In the genomic region with DNA sequence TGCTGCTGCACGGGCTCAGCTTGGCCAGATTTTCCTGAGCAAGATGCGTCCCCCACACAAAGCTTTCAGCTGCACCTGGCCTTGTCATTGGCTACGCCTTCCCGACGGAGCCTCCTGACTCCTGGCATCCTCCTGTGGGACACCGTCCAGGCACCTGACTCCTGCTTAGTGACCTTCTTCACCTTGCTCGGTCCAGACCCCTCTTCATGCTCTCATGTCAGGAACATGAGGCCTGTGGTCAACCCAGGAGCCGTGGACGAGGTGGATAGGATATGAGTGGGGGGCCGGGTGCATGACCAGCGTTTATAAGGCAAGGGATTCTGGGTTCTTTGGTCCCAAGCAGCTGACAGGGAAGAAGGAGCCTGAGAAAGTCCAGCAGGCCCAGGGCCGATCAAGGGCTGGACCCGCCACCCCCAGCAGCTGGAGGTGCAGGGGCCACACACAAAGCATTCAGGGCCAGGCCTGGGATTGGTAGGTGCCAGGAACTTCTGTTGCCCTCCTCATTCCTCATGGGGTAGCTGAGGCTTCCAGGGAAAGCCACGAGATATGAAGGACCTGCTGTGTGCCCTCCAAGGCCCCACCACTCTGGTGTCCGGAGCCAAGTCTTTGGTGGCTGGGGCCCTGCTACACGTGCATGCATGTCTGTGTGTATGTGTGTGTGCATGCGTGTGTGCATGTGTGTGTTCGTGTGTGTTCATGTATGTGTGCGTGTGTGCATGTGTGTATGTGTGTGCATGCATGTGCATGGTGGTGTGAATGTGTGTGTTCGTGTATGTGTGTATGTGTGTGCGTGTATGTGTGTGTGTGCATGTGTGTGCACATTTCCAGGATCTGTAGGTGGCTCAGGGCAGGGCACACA, we compare ENCODE assay signal across 25 cellular contexts. TPM values are rescaled to one million over a fixed set of nuclear protein-coding genes. Genes with fewer than 3 reads are reported as not detected.
A peak's percentile ranks its signal among the peaks of the same experiment; 100 is the strongest.
DNase-seq lines count a peak whose midpoint lies in the region; ATAC-seq, FAIRE-seq and TF ChIP-seq lines count a peak whose summit lies in the region.
"Had no signal": no experiment of that assay in that cellular context is flagged by ENCODE, and none has a peak within 500 bp of the region (broad histone marks: within the 10 kb centered on the region; RNA-seq: fewer than 3 reads in every experiment).

No MANE protein-coding gene starts in this region.

- H3K79me2 ChIP-seq in H1 (ENCODE audit: control insufficient read depth in 1 of 2, insufficient read depth in 2 of 2, low read length in 2 of 2) (no peaks in the 10 kb centered on the region), GM23338 (replicated peaks; ENCODE audit: insufficient read depth) (no peaks in the 10 kb centered on the region)

- peaks cover 4% of the 10 kb centered on the region; the same call in 1 of the 2 replicates for H3F3A ChIP-seq in GM23338 (replicated peaks; ENCODE audit: low read depth)

- TF ChIP-seq RAD21 in H1 (IDR thresholded peaks at IDR 0.05 in 1 of 2, conservative IDR thresholded peaks at IDR 0.05 in 1 of 2; ENCODE audit: low read depth in 2 of 2, low read length in 2 of 2), result no peak

- peak; percentile 99 for FAIRE-seq in HTR-8/SVneo (lab: Jason Lieb, UNC)
- FAIRE-seq in H1 (lab: Jason Lieb, UNC), result no peak
- FAIRE-seq: GM12891 had no signal

- TF ChIP-seq CTCF in H1 (IDR thresholded peaks at IDR 0.05; ENCODE audit: control extremely low read depth in 1 of 3, insufficient read depth in 1 of 3, low read depth in 1 of 3, low read length in 3 of 3) (no peak), sigmoid colon (IDR thresholded peaks at IDR 0.05) (no peak), GM23338 (conservative IDR thresholded peaks at IDR 0.05; ENCODE audit: low read depth in 2 of 2) (no peak)

- H3K4me3 ChIP-seq in H1 (ENCODE audit: extremely low read depth in 1 of 4, insufficient read depth in 2 of 4, low read depth in 3 of 4, low read length in 4 of 4) (no peak overlapping the region), sigmoid colon (no peak overlapping the region), GM23338 (no peak overlapping the region)
- H3K4me3 ChIP-seq: BLaER1 treated with 17β-estradiol and CSF1 and Interleukin-3, amounts not matched to agents 10 nM and 100 nM had no signal

- no peak for TF ChIP-seq EP300 in H1 (IDR thresholded peaks at IDR 0.05; ENCODE audit: borderline replicate concordance in 1 of 2, low read depth in 2 of 2, low read length in 2 of 2)
- no peak for TF ChIP-seq EP300 in sigmoid colon (IDR thresholded peaks at IDR 0.05)

- no peaks in the 10 kb centered on the region for H3K36me3 ChIP-seq in H1 (ENCODE audit: control insufficient read depth in 2 of 4, insufficient read depth in 4 of 4, low read length in 3 of 4)
- H3K36me3 ChIP-seq in sigmoid colon, result no peaks in the 10 kb centered on the region
- no peaks in the 10 kb centered on the region for H3K36me3 ChIP-seq in GM23338 (ENCODE audit: insufficient read depth)
- H3K36me3 ChIP-seq: BLaER1 treated with 17β-estradiol and CSF1 and Interleukin-3, amounts not matched to agents 10 nM and 100 nM had no signal

- H4K5ac ChIP-seq in H1 (ENCODE audit: insufficient read length, low read depth, low read length), result no peak overlapping the region

- H3K27ac Mint-ChIP-seq in GM23338, result no peak overlapping the region; the same call in 1 of the 2 replicates
- H3K27ac Mint-ChIP-seq: CD8-positive, alpha-beta T cell had no signal

- H3K27me3 ChIP-seq in H1 (replicated peaks in 1 of 4; ENCODE audit: control insufficient read depth in 3 of 4, extremely low read depth in 1 of 4, insufficient read depth in 3 of 4, low read length in 3 of 4) (no peaks in the 10 kb centered on the region), sigmoid colon (peaks cover 0 to 54% (median 5%) of the 10 kb centered on the region in 3 donors), GM23338 (ENCODE audit: insufficient read depth) (no peaks in the 10 kb centered on the region)
- H3K27me3 ChIP-seq: BLaER1 treated with 17β-estradiol and CSF1 and Interleukin-3, amounts not matched to agents 10 nM and 100 nM had no signal

- H3K23me2 ChIP-seq in H1 (ENCODE audit: low read depth, low read length), result 0 out of 2 replicates have a peak, but pooled peaks cover 2% of the 10 kb centered on the region

- no peak overlapping the region for H2BK15ac ChIP-seq in H1 (ENCODE audit: low read length)

- H3K9me3 ChIP-seq in H1 (ENCODE audit: insufficient read depth in 2 of 2, low read depth in 1 of 2, low read length in 1 of 2) (no peaks in the 10 kb centered on the region), sigmoid colon (no peaks in the 10 kb centered on the region)
- H3K9me3 ChIP-seq: BLaER1 treated with 17β-estradiol and CSF1 and Interleukin-3, amounts not matched to agents 10 nM and 100 nM had no signal

- H2BK20ac ChIP-seq in H1 (ENCODE audit: low read length), result no peak overlapping the region

- TF ChIP-seq POLR2A in H1 (IDR thresholded peaks at IDR 0.05; ENCODE audit: control extremely low read depth in 1 of 2, low read depth in 2 of 2, low read length in 2 of 2) (no peak), sigmoid colon (IDR thresholded peaks at IDR 0.05) (no peak)

- H3K36me3 Mint-ChIP-seq in GM23338 (ENCODE audit: low read depth), result no peaks in the 10 kb centered on the region
- H3K36me3 Mint-ChIP-seq: CD8-positive, alpha-beta T cell had no signal

- peaks cover 15% of the 10 kb centered on the region for H3K27me3 Mint-ChIP-seq in GM23338 (ENCODE audit: insufficient read depth, low read depth, poor library complexity)

- no peak overlapping the region for H3K27ac ChIP-seq in H1 (ENCODE audit: low read depth, low read length)
- H3K27ac ChIP-seq in sigmoid colon, result no peak overlapping the region
- H3K27ac ChIP-seq in GM23338 (ENCODE audit: low read depth), result no peak overlapping the region
- H3K27ac ChIP-seq: BLaER1 treated with 17β-estradiol and CSF1 and Interleukin-3, amounts not matched to agents 10 nM and 100 nM; HL-60 had no signal

- H4K20me1 ChIP-seq in H1 (replicated peaks in 1 of 2; ENCODE audit: control insufficient read depth in 1 of 2, insufficient read depth in 2 of 2, low read length in 2 of 2) (peaks cover 0 to 5% of the 10 kb centered on the region in 2 experiments), GM23338 (replicated peaks; ENCODE audit: insufficient read depth) (no peaks in the 10 kb centered on the region)

- no peak overlapping the region; the same call in 1 of the 2 replicates for H4K8ac ChIP-seq in H1 (ENCODE audit: extremely low read depth, insufficient read depth, low read length)

- H4K91ac ChIP-seq in H1 (replicated peaks; ENCODE audit: insufficient read length, low read length), result no peak overlapping the region

- no peak overlapping the region for H3K4ac ChIP-seq in H1 (replicated peaks; ENCODE audit: insufficient read length, low read depth, low read length)

- no peak overlapping the region for H2AK5ac ChIP-seq in H1 (ENCODE audit: low read depth, low read length)

- no peak overlapping the region for H3K4me2 ChIP-seq in H1 (ENCODE audit: insufficient read depth in 1 of 2, low read depth in 2 of 2, low read length in 2 of 2)
- H3K4me2 ChIP-seq in GM23338, result no peak overlapping the region

- H3K18ac ChIP-seq in H1 (ENCODE audit: extremely low read depth, low read length), result no peak overlapping the region

- H3K4me1 ChIP-seq in H1 (replicated peaks in 1 of 4; ENCODE audit: control insufficient read depth in 3 of 4, insufficient read depth in 4 of 4, low read length in 3 of 4) (peaks cover 0 to 14% (median 8%) of the 10 kb centered on the region in 4 experiments; a peak in 5 of 7 replicates), sigmoid colon (no peaks in the 10 kb centered on the region), GM23338 (ENCODE audit: insufficient read depth) (peaks cover 13% of the 10 kb centered on the region)

- no peak overlapping the region for H2BK120ac ChIP-seq in H1 (replicated peaks; ENCODE audit: low read depth, low read length)

- no peaks in the 10 kb centered on the region for H3K9me3 Mint-ChIP-seq in GM23338
- H3K9me3 Mint-ChIP-seq: CD8-positive, alpha-beta T cell had no signal

- DNase-seq in activated T-cell treated with anti-CD3 and anti-CD28 coated beads, Interleukin-2, amount 50 U/mL, for 1 hour, result peak; percentile 17
- DNase-seq in activated T-cell treated with anti-CD3 and anti-CD28 coated beads, Interleukin-2, amount 50 U/mL, for 48 hours, result no peak
- DNase-seq in HTR-8/SVneo (ENCODE audit: insufficient read length, low spot score) (no peak), H1 (ENCODE audit: low read depth in 1 of 2, low spot score in 2 of 2) (no peak), sigmoid colon (peak; percentile 35), GM23338 (ENCODE audit: low spot score) (no peak), hypothalamus (lab: John Stamatoyannopoulos, UW) (no peak)
- DNase-seq: 8988T; CD8-positive, alpha-beta T cell; DND-41; GOT3; KG1; NCI-H1105; NCI-H2029 treated with DMSO at 0.1 percent for 48 hours; NCI-H226; NCI-H524; NCI-H774; NK-92 treated with Interleukin-12 subunit alpha and Interleukin-12 subunit beta, amount 100 ng/mL, for 24 hours; SHP77 had no signal

- ATAC-seq in GM23338, result no peak
- no peak for ATAC-seq in HG03521 (IDR thresholded peaks at IDR 0.05; ENCODE audit: unreplicated experiment)
- ATAC-seq: CD8-positive, alpha-beta T cell; Panc1 had no signal

- no peaks in the 10 kb centered on the region for H3K79me1 ChIP-seq in H1 (ENCODE audit: low read depth, low read length)

- intact Hi-C loops in sigmoid colon (cut with DNase I), result no loop called here

- H3K9me2 ChIP-seq in GM23338 (ENCODE audit: insufficient read depth), result no peaks in the 10 kb centered on the region

- H3K14ac ChIP-seq in H1 (ENCODE audit: insufficient read length), result no peak overlapping the region

- POLR2A ChIA-PET in H1 (lab: Charles Lee; ENCODE audit: partially characterized antibody), result interaction anchor here (1.7 kb wide), 1 partner anchor 25 kb away, joined by 6 read pairs; no protein-coding TSS in a partner anchor

- H3K4me3 Mint-ChIP-seq in GM23338, result no peak overlapping the region
- H3K4me3 Mint-ChIP-seq: CD8-positive, alpha-beta T cell had no signal

- H2BK12ac ChIP-seq in H1 (ENCODE audit: low read depth, low read length), result peak overlapping the region; percentile 6; the same call in 1 of the 2 replicates

- 0 out of 2 replicates have a peak overlapping the region, but pooled peaks have one; percentile 22 for H2BK5ac ChIP-seq in H1 (ENCODE audit: low read depth, low read length)

- no peak overlapping the region; a peak in 1 of 7 replicates for H3K9ac ChIP-seq in H1 (replicated peaks in 1 of 4; ENCODE audit: extremely low read depth in 1 of 4, low read depth in 3 of 4, low read length in 3 of 4)
- H3K9ac ChIP-seq: BLaER1 treated with 17β-estradiol and CSF1 and Interleukin-3, amounts not matched to agents 10 nM and 100 nM had no signal

- CTCF ChIA-PET in H1 (lab: Charles Lee; ENCODE audit: partially characterized antibody), result interaction anchor here (1.0 to 3.2 kb wide), 2 partner anchors 28 to 30 kb away, joined by 5 to 31 read pairs; no protein-coding TSS in a partner anchor

- no peak overlapping the region for H3K56ac ChIP-seq in H1 (replicated peaks; ENCODE audit: insufficient read length, low read depth, low read length)

- no peak overlapping the region for H2AFZ ChIP-seq in H1 (ENCODE audit: low read length)
- no peak overlapping the region for H2AFZ ChIP-seq in GM23338

- H3K4me1 Mint-ChIP-seq in GM23338, result peaks cover 20% of the 10 kb centered on the region

- WGBS in H1 (ENCODE audit: extremely low coverage in 1 of 2, insufficient coverage in 1 of 2, insufficient read length in 1 of 2, insufficient replicate concordance in 2 of 2, low coverage in 1 of 2, low lambda C conversion rate in 2 of 2, missing lambda C conversion rate in 1 of 2), 2 experiments, result 86% methylated on average over 17 of the region's 21 CpGs; no CpG with 5 or more reads in 1 of the 2 experiments
- WGBS in sigmoid colon, 2 donors, result 83 to 88% methylated on average over 21 of the region's 21 CpGs

- no peak overlapping the region for H3K23ac ChIP-seq in H1 (ENCODE audit: insufficient read length)

RNA-seq across cellular contexts. Expression of a gene that starts 34.9 kb away (rescaled TPM):
- 0.46 and 0.48 TPM in 2 replicates for total RNA-seq in H1 (2021; fragmentation: NEBNext Ultra II Directional; extraction: Animal tissue kit (Norgen Biotek cat#: 25700))
- polyA plus RNA-seq in H1 (2011; rRNA removed), result 0.86 and 0.91 TPM in 2 replicates
- polyA plus RNA-seq in H1 (2011; cell fraction: cytosol; rRNA removed), result 0.57 TPM
- 1.9 TPM for polyA plus RNA-seq in H1 (2011; cell fraction: nucleus; rRNA removed)
- polyA plus RNA-seq in H1 (2012, experiment 1 of 2), result 0.55 to 0.88 TPM (median 0.75 TPM) in 4 replicates
- polyA plus RNA-seq in H1 (2012, experiment 2 of 2), result 0.58 TPM
- polyA plus RNA-seq in H1 (2013, experiment 1 of 2), result 0.77 TPM
- 0.94 TPM for polyA plus RNA-seq in H1 (2013, experiment 2 of 2)
- 1.0 and 1.1 TPM in 2 replicates for polyA minus RNA-seq in H1 (2011; rRNA and poly(A)+ RNA removed)
- polyA minus RNA-seq in H1 (2011; cell fraction: cytosol; rRNA and poly(A)+ RNA removed), result 0.44 TPM
- 0.50 TPM for polyA minus RNA-seq in H1 (2011; cell fraction: nucleus; rRNA and poly(A)+ RNA removed)
- not detected for total RNA-seq in sigmoid colon
- polyA plus RNA-seq in sigmoid colon, result under 1 TPM in 1 of 3 donors, not detected in 2; 0.06 TPM
- 0.85 and 1.0 TPM in 2 replicates for total RNA-seq in GM23338 (2014; rRNA removed; shearing (Covaris generic))
- 0.31 and 0.76 TPM in 2 replicates for polyA plus RNA-seq in GM23338 (2016; fragmentation: Nextera tagmentation; extraction: Ambion mirVana)
- total RNA-seq: CD8-positive, alpha-beta T cell; HT-29 had no signal

Comparison
In these comparisons a context has a peak if more than half of its experiments do, and no peak if none do; other contexts are left out.
1. DNase-seq: peak in activated T-cell treated with anti-CD3 and anti-CD28 coated beads, Interleukin-2, amount 50 U/mL, for 1 hour (single experiment) and sigmoid colon (single experiment); none in activated T-cell treated with anti-CD3 and anti-CD28 coated beads, Interleukin-2, amount 50 U/mL, for 48 hours (0 of 2), HTR-8/SVneo (single experiment), H1 (0 of 2), GM23338 (single experiment) and hypothalamus (0 of 51).